ENCODE assay signal across 10 cellular contexts in the genomic region with DNA sequence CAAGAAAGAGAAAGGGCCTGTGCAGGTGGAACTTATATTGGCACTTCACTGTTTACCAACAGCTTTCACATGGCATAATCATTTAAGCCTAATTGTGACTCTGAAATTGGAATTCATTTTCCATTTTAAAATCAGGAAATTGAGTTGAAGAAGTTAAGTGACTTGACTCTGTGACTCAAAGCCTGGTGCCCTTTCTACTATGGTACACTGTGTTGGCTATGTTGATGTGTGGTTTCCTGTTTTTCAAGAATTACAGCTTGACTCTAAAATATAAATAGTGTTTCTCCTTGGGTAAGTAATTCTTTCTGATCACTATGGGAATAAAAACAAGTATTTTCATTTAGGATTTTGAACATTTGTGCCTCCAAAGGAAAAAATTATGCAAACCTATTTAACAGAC. TPM values are rescaled to one million over a fixed set of nuclear protein-coding genes. Genes with fewer than 3 reads are reported as not detected.
DNase-seq lines count a peak whose midpoint lies in the region; ATAC-seq, FAIRE-seq and TF ChIP-seq lines count a peak whose summit lies in the region.
"Had no signal": no experiment of that assay in that cellular context is flagged by ENCODE, and none has a peak within 500 bp of the region (broad histone marks: within the 10 kb centered on the region; RNA-seq: fewer than 3 reads in every experiment).

No MANE protein-coding gene starts in this region.

- peak overlapping the region; percentile 31 for H3K4me3 Mint-ChIP-seq in MCF 10A (ENCODE audit: unreplicated experiment)
- peak overlapping the region; percentile 57 for H3K4me3 Mint-ChIP-seq in activated naive CD8-positive, alpha-beta T cell

- H3K79me2 ChIP-seq in mammary epithelial cell (ENCODE audit: insufficient read depth, low read length) = peaks cover 83% of the 10 kb centered on the region

- no peaks in the 10 kb centered on the region for H3K9me3 ChIP-seq in mammary epithelial cell (replicated peaks; ENCODE audit: insufficient read depth, low read length)
- no peaks in the 10 kb centered on the region for H3K9me3 ChIP-seq in right lobe of liver
- no peaks in the 10 kb centered on the region for H3K9me3 ChIP-seq in uterus
- H3K9me3 ChIP-seq: adrenal gland had no signal

- no peaks in the 10 kb centered on the region for H3K27me3 ChIP-seq in mammary epithelial cell (ENCODE audit: insufficient read depth, low read length)
- H3K27me3 ChIP-seq in right lobe of liver = no peaks in the 10 kb centered on the region
- H3K27me3 ChIP-seq in uterus = no peaks in the 10 kb centered on the region
- H3K27me3 ChIP-seq: adrenal gland had no signal

- TF ChIP-seq POLR2A in right lobe of liver (IDR thresholded peaks at IDR 0.05) = no peak
- TF ChIP-seq POLR2A in uterus (IDR thresholded peaks at IDR 0.05) = no peak
- TF ChIP-seq POLR2A in GM12892 (IDR thresholded peaks at IDR 0.05; ENCODE audit: low read depth, low read length) = no peak

- dilution Hi-C loops in mammary epithelial cell (cut with HindIII; ENCODE audit: low sequenced_read_pairs) = no loop called here

- no peak overlapping the region for H3K27ac ChIP-seq in mammary epithelial cell (ENCODE audit: insufficient read depth, low read depth, low read length)
- peak overlapping the region; percentile 41 to 66 (median 48) for H3K27ac ChIP-seq in right lobe of liver
- peak overlapping the region; percentile 7 to 96 for H3K27ac ChIP-seq in uterus

- POLR2A ChIA-PET in MCF 10A (lab: Yijun Ruan, JAX) = interaction anchor here (0.6 to 11.3 kb wide), 9 partner anchors 11 to 217 kb away, joined by 3 to 256 read pairs (median 5); no protein-coding TSS in a partner anchor

- no peak overlapping the region for H3K9ac ChIP-seq in mammary epithelial cell (ENCODE audit: insufficient read depth, low read length)

- no peak for TF ChIP-seq CTCF in MCF 10A (IDR thresholded peaks at IDR 0.05; ENCODE audit: unreplicated experiment)
- no peak for TF ChIP-seq CTCF in mammary epithelial cell (conservative IDR thresholded peaks at IDR 0.05 in 1 of 2, IDR thresholded peaks at IDR 0.05 in 1 of 2; ENCODE audit: extremely low read depth in 1 of 2, insufficient read depth in 1 of 2, low read depth in 1 of 2, low read length in 2 of 2)
- TF ChIP-seq CTCF in right lobe of liver (IDR thresholded peaks at IDR 0.05) = no peak
- TF ChIP-seq CTCF in uterus (IDR thresholded peaks at IDR 0.05) = no peak

- BruUV-seq in MCF 10A (replicated peaks; lab: Mats Ljungman, UMichigan) (no TSS peak), mammary epithelial cell (replicated peaks; lab: Mats Ljungman, UMichigan) (no TSS peak)

- H2AFZ ChIP-seq in mammary epithelial cell (ENCODE audit: low read depth, low read length) = no peak overlapping the region

- FAIRE-seq in GM12892 (lab: Jason Lieb, UNC) = no peak

- H3K4me1 Mint-ChIP-seq in MCF 10A (ENCODE audit: insufficient read depth, unreplicated experiment) = peaks cover 23% of the 10 kb centered on the region
- peaks cover 58% of the 10 kb centered on the region for H3K4me1 Mint-ChIP-seq in activated naive CD8-positive, alpha-beta T cell (ENCODE audit: low read depth)

- DNase-seq in MCF 10A (ENCODE audit: unreplicated experiment) = no peak
- no peak for DNase-seq in mammary epithelial cell
- DNase-seq in right lobe of liver = no peak
- no peak for DNase-seq in uterus
- DNase-seq in anterior cingulate cortex (lab: John Stamatoyannopoulos, UW) = no peak
- DNase-seq in GM12892 (ENCODE audit: insufficient read length) = no peak
- DNase-seq: adrenal gland, hypothalamus had no signal

- no peaks in the 10 kb centered on the region for H3K9me3 Mint-ChIP-seq in MCF 10A (ENCODE audit: unreplicated experiment)
- no peaks in the 10 kb centered on the region for H3K9me3 Mint-ChIP-seq in activated naive CD8-positive, alpha-beta T cell (ENCODE audit: low read depth)

- intact Hi-C loops in MCF 10A (cut with micrococcal nuclease) (no loop called here), mammary epithelial cell (cut with micrococcal nuclease) (no loop called here), right lobe of liver (cut with DNase I) (loop anchor here in 1 of 2 donors (10.0 kb wide), 1 partner anchor 46 kb away; no protein-coding TSS in a partner anchor), uterus (cut with DNase I; ENCODE audit: low total_unique reads) (no loop called here)

- H3K36me3 Mint-ChIP-seq in MCF 10A (ENCODE audit: insufficient read depth, unreplicated experiment) = peaks cover 12% of the 10 kb centered on the region
- H3K36me3 Mint-ChIP-seq in activated naive CD8-positive, alpha-beta T cell = no peaks in the 10 kb centered on the region

- H3K4me2 ChIP-seq in mammary epithelial cell (ENCODE audit: insufficient read depth, low read depth, low read length) = no peak overlapping the region

- H4K20me1 ChIP-seq in mammary epithelial cell (ENCODE audit: insufficient read depth, low read length) = no peaks in the 10 kb centered on the region

- no peak for ATAC-seq in right lobe of liver
- no peak for ATAC-seq in HG03378 (IDR thresholded peaks at IDR 0.05; ENCODE audit: unreplicated experiment)

- CTCF ChIA-PET in MCF 10A (lab: Yijun Ruan, JAX) = interaction anchor here (0.6 to 2.0 kb wide), 4 partner anchors 13 to 142 kb away, joined by 3 to 7 read pairs (median 6); no protein-coding TSS in a partner anchor
- CTCF ChIA-PET in mammary epithelial cell (lab: Charles Lee; ENCODE audit: low non-redundant PET) = no interaction called here

- H3K36me3 ChIP-seq in mammary epithelial cell (ENCODE audit: insufficient read depth, low read length) = no peaks in the 10 kb centered on the region
- H3K36me3 ChIP-seq in right lobe of liver = no peaks in the 10 kb centered on the region
- H3K36me3 ChIP-seq in uterus = no peaks in the 10 kb centered on the region
- H3K36me3 ChIP-seq: adrenal gland had no signal

- H3K27me3 Mint-ChIP-seq in MCF 10A (ENCODE audit: insufficient read depth, unreplicated experiment) = no peaks in the 10 kb centered on the region
- H3K27me3 Mint-ChIP-seq in activated naive CD8-positive, alpha-beta T cell = no peaks in the 10 kb centered on the region

- no peak overlapping the region for H3K4me3 ChIP-seq in mammary epithelial cell (replicated peaks in 1 of 3; ENCODE audit: insufficient read depth in 1 of 3, low read depth in 2 of 3, low read length in 3 of 3)
- no peak overlapping the region for H3K4me3 ChIP-seq in right lobe of liver
- H3K4me3 ChIP-seq in uterus = no peak overlapping the region
- H3K4me3 ChIP-seq: adrenal gland had no signal

- H3K4me1 ChIP-seq in mammary epithelial cell (ENCODE audit: insufficient read depth, low read length) = peaks cover 16% of the 10 kb centered on the region
- H3K4me1 ChIP-seq in right lobe of liver = peaks cover 0 to 61% (median 28%) of the 10 kb centered on the region in 4 donors
- peaks cover 0 to 20% of the 10 kb centered on the region in 2 donors for H3K4me1 ChIP-seq in uterus

- in situ Hi-C loops in mammary epithelial cell (cut with MboI; ENCODE audit: low sequenced_read_pairs in 2 of 2) = loop anchor here in 1 of 2 donors (10.0 kb wide), 1 partner anchor 156 kb away; no protein-coding TSS in a partner anchor

- H3K27ac Mint-ChIP-seq in MCF 10A (ENCODE audit: low read depth, unreplicated experiment) = peak overlapping the region; percentile 19
- peak overlapping the region; percentile 86 for H3K27ac Mint-ChIP-seq in activated naive CD8-positive, alpha-beta T cell

RNA-seq across cellular contexts. Expression of a gene that starts 4.3 kb away (rescaled TPM):
- total RNA-seq in MCF 10A (2022) = 56.2 and 61.9 TPM in 2 replicates
- total RNA-seq in mammary epithelial cell = 10 to 100 TPM; 24.8 to 48.3 TPM
- 19.8 TPM for polyA plus RNA-seq in mammary epithelial cell
- 83.2 TPM for polyA minus RNA-seq in mammary epithelial cell
- total RNA-seq in right lobe of liver = 10 to 100 TPM; 23.8 to 39.6 (median 34.9) TPM
- 100 to 1,000 TPM in 2 of 4 donors, 10 to 100 TPM in 2; 26.7 to 200 (median 92.5) TPM for total RNA-seq in uterus
- polyA plus RNA-seq in GM12892 (2012; ENCODE audit: missing spikeins) = 27.9 TPM

RNA-seq across cellular contexts. Expression of a gene that starts 46.9 kb away (rescaled TPM):
- 2.9 and 3.5 TPM in 2 replicates for total RNA-seq in MCF 10A (2022)
- total RNA-seq in mammary epithelial cell = 1 to 10 TPM; 2.7 to 5.7 TPM
- polyA plus RNA-seq in mammary epithelial cell = 3.0 TPM
- polyA minus RNA-seq in mammary epithelial cell = 36.6 TPM
- under 1 TPM in 1 of 6 experiments, not detected in 5; 0.66 TPM for total RNA-seq in right lobe of liver
- total RNA-seq in uterus = 1 to 10 TPM in 1 of 4 donors, under 1 TPM in 1, not detected in 2; 0.91 to 4.8 TPM
- polyA plus RNA-seq in GM12892 (2012; ENCODE audit: missing spikeins) = not detected
